ENCODE assay signal across 11 cellular contexts in genomic region chr11:790721-791564, GRCh38. TPM values are rescaled to one million over a fixed set of nuclear protein-coding genes. Genes with fewer than 3 reads are reported as not detected.
DNase-seq lines count a peak whose midpoint lies in the region; ATAC-seq and TF ChIP-seq lines count a peak whose summit lies in the region.
"Had no signal": no experiment of that assay in that cellular context is flagged by ENCODE, and none has a peak within 500 bp of the region (broad histone marks: within the 10 kb centered on the region; RNA-seq: fewer than 3 reads in every experiment).

No MANE protein-coding gene starts in this region.

- H3K27me3 ChIP-seq in HUES6 (ENCODE audit: control insufficient read depth, insufficient read depth, low read length) (peaks cover 4% of the 10 kb centered on the region; the same call in 1 of the 2 replicates), brain microvascular endothelial cell (replicated peaks) (no peaks in the 10 kb centered on the region)

- ATAC-seq in left lobe of liver: peak; percentile 38
- no peak for ATAC-seq in natural killer cell
- no peak for ATAC-seq in HG03045 (IDR thresholded peaks at IDR 0.05; ENCODE audit: unreplicated experiment)

- H3K27me3 Mint-ChIP-seq in natural killer cell (ENCODE audit: low read depth in 2 of 2): no peaks in the 10 kb centered on the region
- H3K27me3 Mint-ChIP-seq: activated T-helper 17 cell treated with anti-CD3 and anti-CD28 coated beads, Interleukin-2, amount 50 U/mL, for 72 hours had no signal

- intact Hi-C loops in natural killer cell (cut with micrococcal nuclease): no loop called here

- no peaks in the 10 kb centered on the region for H3K36me3 Mint-ChIP-seq in natural killer cell

- TF ChIP-seq CTCF in natural killer cell (IDR thresholded peaks at IDR 0.05) (no peak), brain microvascular endothelial cell (IDR thresholded peaks at IDR 0.05; ENCODE audit: low read depth, low read length, missing control alignments) (no peak)

- no peaks in the 10 kb centered on the region for H3K9me3 ChIP-seq in HUES6 (ENCODE audit: control insufficient read depth, insufficient read depth, low read depth, low read length)

- H3K4me3 Mint-ChIP-seq in natural killer cell: no peak overlapping the region
- H3K4me3 Mint-ChIP-seq: activated T-helper 17 cell treated with anti-CD3 and anti-CD28 coated beads, Interleukin-2, amount 50 U/mL, for 72 hours had no signal

- H3K36me3 ChIP-seq in HUES6 (ENCODE audit: control insufficient read depth, insufficient read depth, low read length) (peaks cover 12% of the 10 kb centered on the region; the same call in 1 of the 2 replicates), brain microvascular endothelial cell (replicated peaks) (peaks cover 17% of the 10 kb centered on the region)

- H3K27ac Mint-ChIP-seq in natural killer cell: no peak overlapping the region
- H3K27ac Mint-ChIP-seq: activated T-helper 17 cell treated with anti-CD3 and anti-CD28 coated beads, Interleukin-2, amount 50 U/mL, for 72 hours had no signal

- in situ Hi-C loops in brain microvascular endothelial cell (cut with HindIII; ENCODE audit: low pct_ligation_motif_present, low sequenced_read_pairs): no loop called here

- H3K9me3 Mint-ChIP-seq in natural killer cell: no peaks in the 10 kb centered on the region
- H3K9me3 Mint-ChIP-seq: activated T-helper 17 cell treated with anti-CD3 and anti-CD28 coated beads, Interleukin-2, amount 50 U/mL, for 72 hours had no signal

- peaks cover 18% of the 10 kb centered on the region for H3K4me1 ChIP-seq in HUES6 (ENCODE audit: control insufficient read depth, insufficient read depth, low read length)

- H3K4me3 ChIP-seq in HUES6 (ENCODE audit: low read depth, low read length) (peak overlapping the region; percentile 27; the same call in 1 of the 2 replicates), brain microvascular endothelial cell (ENCODE audit: low read depth, low read length) (no peak overlapping the region)

- H3K4me1 Mint-ChIP-seq in natural killer cell: peaks cover 0 to 4% of the 10 kb centered on the region in 2 donors
- H3K4me1 Mint-ChIP-seq: activated T-helper 17 cell treated with anti-CD3 and anti-CD28 coated beads, Interleukin-2, amount 50 U/mL, for 72 hours had no signal

- H3K27ac ChIP-seq in HUES6 (ENCODE audit: low read depth, low read length) (no peak overlapping the region), brain microvascular endothelial cell (no peak overlapping the region)

- DNase-seq in EH (ENCODE audit: low read depth) (peak; percentile 49), SW480 (ENCODE audit: low spot score) (peak; percentile 46), left lobe of liver (ENCODE audit: low spot score) (peak; percentile 58), natural killer cell (no peak), NCI-H2029 treated with DMSO at 0.1 percent for 48 hours (lab: John Stamatoyannopoulos, UW) (no peak), brain microvascular endothelial cell (no peak)
- DNase-seq: cerebellar nuclear complex; stimulated activated naive CD4-positive, alpha-beta T cell had no signal

- H3K9ac ChIP-seq in HUES6 (ENCODE audit: low read length): no peak overlapping the region

RNA-seq across cellular contexts. Expression of gene CEND1, which starts 1.1 kb away (rescaled TPM):
- total RNA-seq in left lobe of liver: 0.43 TPM
- total RNA-seq in natural killer cell: not detected

RNA-seq across cellular contexts. Expression of gene SLC25A22, which starts 7.1 kb away (rescaled TPM):
- 51.4 TPM for total RNA-seq in left lobe of liver
- total RNA-seq in natural killer cell: 10 to 100 TPM; 22.8 to 34.6 (median 31.5) TPM

RNA-seq across cellular contexts. Expression of gene GATD1, which starts 13.7 kb away (rescaled TPM):
- total RNA-seq in left lobe of liver: 31.7 TPM
- 10 to 100 TPM; 40.4 to 43.1 (median 42.1) TPM for total RNA-seq in natural killer cell

RNA-seq across cellular contexts. Expression of gene PIDD1, which starts 14.1 kb away (rescaled TPM):
- total RNA-seq in left lobe of liver: 14.9 TPM
- 10 to 100 TPM; 24.3 to 30.9 (median 25.2) TPM for total RNA-seq in natural killer cell

RNA-seq across cellular contexts. Expression of gene RPLP2, which starts 18.8 kb away (rescaled TPM):
- total RNA-seq in left lobe of liver (511 TPM), natural killer cell (1,000 to 10,000 TPM; 1,482 to 1,846 (median 1,534) TPM)

Comparison
In these comparisons a context has a peak if more than half of its experiments do, and no peak if none do; other contexts are left out.
1. DNase-seq: peak in EH (single experiment), SW480 (single experiment) and left lobe of liver (single experiment); none in natural killer cell (single experiment), NCI-H2029 treated with DMSO at 0.1 percent for 48 hours (single experiment) and brain microvascular endothelial cell (single experiment).